Comparison of ENCODE assay signal across 10 cellular contexts in the genomic region with DNA sequence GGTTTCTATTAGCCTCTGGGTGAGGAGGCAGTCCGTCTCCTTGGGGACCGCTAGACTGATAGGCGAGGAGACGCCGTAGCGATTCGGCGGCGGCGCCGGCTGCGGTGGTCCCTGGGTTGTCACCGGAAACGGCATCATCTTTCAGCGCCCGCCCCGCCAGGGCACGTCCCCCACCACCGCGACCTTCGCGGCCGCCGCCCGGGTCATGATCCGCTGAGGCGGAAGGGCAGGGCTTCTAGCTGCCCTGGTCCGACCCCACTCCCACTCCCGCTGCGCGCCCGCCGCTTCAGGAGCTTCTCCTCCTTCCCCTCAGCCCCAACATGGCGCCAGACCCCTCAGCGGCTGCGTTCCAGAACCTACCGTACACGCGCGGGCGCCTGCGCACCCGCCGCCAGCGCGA. TPM values are rescaled to one million over a fixed set of nuclear protein-coding genes. Genes with fewer than 3 reads are reported as not detected.
A peak's percentile ranks its signal among the peaks of the same experiment; 100 is the strongest.
DNase-seq lines count a peak whose midpoint lies in the region; FAIRE-seq and TF ChIP-seq lines count a peak whose summit lies in the region.
"Had no signal": no experiment of that assay in that cellular context is flagged by ENCODE, and none has a peak within 500 bp of the region (broad histone marks: within the 10 kb centered on the region; RNA-seq: fewer than 3 reads in every experiment).

A gene (minus strand): TSS at position 358 of the 400 bp plus-strand sequence. CDS start 220 bp downstream, at position 138.

- TF ChIP-seq EP300 in tibial nerve (IDR thresholded peaks at IDR 0.05) = no peak

- TF ChIP-seq CTCF in choroid plexus epithelial cell (conservative IDR thresholded peaks at IDR 0.05; ENCODE audit: low read depth, low read length) (no peak), tibial nerve (IDR thresholded peaks at IDR 0.05) (no peak)

- H3K4me1 ChIP-seq in mesodermal cell (ENCODE audit: control insufficient read depth, insufficient read depth, low read length, poor library complexity, severe bottlenecking) (no peaks in the 10 kb centered on the region), tibial nerve (peaks cover 0 to 10% (median under 1%) of the 10 kb centered on the region in 4 donors), neuronal stem cell (ENCODE audit: control insufficient read depth in 2 of 2, insufficient read depth in 1 of 2, low read depth in 1 of 2, low read length in 2 of 2) (no peaks in the 10 kb centered on the region)
- H3K4me1 ChIP-seq: foreskin keratinocyte had no signal

- no peaks in the 10 kb centered on the region for H3K4me1 Mint-ChIP-seq in activated CD4-positive, alpha-beta T cell treated with anti-CD3 and anti-CD28 coated beads, Interleukin-2, amount 10 ng/mL, durations not matched to agents 7 days and 5 days

- H3K9me3 Mint-ChIP-seq in activated CD4-positive, alpha-beta T cell treated with anti-CD3 and anti-CD28 coated beads, Interleukin-2, amount 10 ng/mL, durations not matched to agents 7 days and 5 days = peaks cover 18% of the 10 kb centered on the region

- H2BK15ac ChIP-seq in neuronal stem cell (ENCODE audit: low read length) = no peak within 1 kb of the TSS

- peaks cover 5% of the 10 kb centered on the region for H3K36me3 Mint-ChIP-seq in activated CD4-positive, alpha-beta T cell treated with anti-CD3 and anti-CD28 coated beads, Interleukin-2, amount 10 ng/mL, durations not matched to agents 7 days and 5 days (ENCODE audit: low read depth)

- no peaks in the 10 kb centered on the region for H3K79me1 ChIP-seq in neuronal stem cell (ENCODE audit: low read depth, low read length)

- H3K36me3 ChIP-seq in mesodermal cell (ENCODE audit: control insufficient read depth, insufficient read depth, low read length) = no peaks in the 10 kb centered on the region
- no peaks in the 10 kb centered on the region for H3K36me3 ChIP-seq in tibial nerve
- no peaks in the 10 kb centered on the region for H3K36me3 ChIP-seq in neuronal stem cell (replicated peaks in 1 of 2; ENCODE audit: control insufficient read depth in 2 of 2, insufficient read depth in 2 of 2, low read length in 2 of 2)

- H2AFZ ChIP-seq in neuronal stem cell (ENCODE audit: low read length) = no peak within 1 kb of the TSS

- no peak within 1 kb of the TSS for H3K9ac ChIP-seq in neuronal stem cell (ENCODE audit: low read depth, low read length, poor library complexity)

- FAIRE-seq in HTR-8/SVneo (lab: Jason Lieb, UNC) = no peak
- FAIRE-seq: A204.1 had no signal

- 37 to 38% methylated on average over 41 to 46 of the region's 46 CpGs for WGBS in mesodermal cell (ENCODE audit: insufficient coverage in 2 of 2), 2 experiments
- 18 to 39% methylated on average over 26 to 31 of the region's 46 CpGs for WGBS in tibial nerve, 2 donors
- no CpG with 5 or more reads among the region's 46 CpGs for WGBS in neuronal stem cell (ENCODE audit: extremely low coverage in 2 of 2, insufficient read length in 2 of 2, insufficient replicate concordance in 1 of 2), 2 donors

- no peaks in the 10 kb centered on the region for H3K27me3 ChIP-seq in tibial nerve
- no peaks in the 10 kb centered on the region for H3K27me3 ChIP-seq in neuronal stem cell (ENCODE audit: control insufficient read depth in 3 of 3, insufficient read depth in 3 of 3, low read depth in 1 of 3, low read length in 3 of 3)

- H3K27me3 Mint-ChIP-seq in activated CD4-positive, alpha-beta T cell treated with anti-CD3 and anti-CD28 coated beads, Interleukin-2, amount 10 ng/mL, durations not matched to agents 7 days and 5 days = peaks cover 69% of the 10 kb centered on the region

- peak within 1 kb of the TSS; percentile 29 for H3K4me3 Mint-ChIP-seq in activated CD4-positive, alpha-beta T cell treated with anti-CD3 and anti-CD28 coated beads, Interleukin-2, amount 10 ng/mL, durations not matched to agents 7 days and 5 days

- H3K18ac ChIP-seq in neuronal stem cell (ENCODE audit: low read length) = no peak within 1 kb of the TSS

- H3K14ac ChIP-seq in neuronal stem cell (ENCODE audit: low read length) = no peak within 1 kb of the TSS

- no peak within 1 kb of the TSS for H3K27ac Mint-ChIP-seq in activated CD4-positive, alpha-beta T cell treated with anti-CD3 and anti-CD28 coated beads, Interleukin-2, amount 10 ng/mL, durations not matched to agents 7 days and 5 days

- DNase-seq in activated CD4-positive, alpha-beta T cell treated with anti-CD3 and anti-CD28 coated beads, Interleukin-2, amount 10 ng/mL, durations not matched to agents 7 days and 5 days = no peak
- no peak for DNase-seq in activated CD4-positive, alpha-beta T cell treated with anti-CD3 and anti-CD28 coated beads, Interleukin-2, amount 50 U/mL, for 4 hours
- DNase-seq in choroid plexus epithelial cell (ENCODE audit: low read depth) (no peak), tibial nerve (ENCODE audit: low spot score in 2 of 2) (no peak), HTR-8/SVneo (ENCODE audit: insufficient read length, low spot score) (no peak), NCI-H2081 (lab: John Stamatoyannopoulos, UW) (no peak), neuronal stem cell (ENCODE audit: low spot score) (no peak)
- DNase-seq: foreskin keratinocyte had no signal

- no peak within 1 kb of the TSS for H3K27ac ChIP-seq in mesodermal cell (ENCODE audit: low read depth, low read length, severe bottlenecking)
- peak within 1 kb of the TSS in 1 of 4 donors; percentile 51 for H3K27ac ChIP-seq in tibial nerve
- no peak within 1 kb of the TSS for H3K27ac ChIP-seq in neuronal stem cell (replicated peaks; ENCODE audit: low read length)
- H3K27ac ChIP-seq: foreskin keratinocyte had no signal

- H4K8ac ChIP-seq in neuronal stem cell (ENCODE audit: low read depth, low read length) = no peak within 1 kb of the TSS

- H3K4me2 ChIP-seq in neuronal stem cell (ENCODE audit: insufficient read depth, low read length, poor library complexity, severe bottlenecking) = no peak within 1 kb of the TSS

- no peak for TF ChIP-seq POLR2A in tibial nerve (IDR thresholded peaks at IDR 0.05)

- no peak within 1 kb of the TSS for H4K91ac ChIP-seq in neuronal stem cell (ENCODE audit: low read depth, low read length, poor library complexity)

- peak within 1 kb of the TSS; percentile 59 for H3K4me3 ChIP-seq in choroid plexus epithelial cell (ENCODE audit: low read depth, low read length)
- peak within 1 kb of the TSS; percentile 32 for H3K4me3 ChIP-seq in mesodermal cell (ENCODE audit: extremely low read depth, insufficient read depth, low read length, poor library complexity, severe bottlenecking)
- H3K4me3 ChIP-seq in tibial nerve = peak within 1 kb of the TSS; percentile 15 to 50 (median 30)
- H3K4me3 ChIP-seq in neuronal stem cell (ENCODE audit: low read length in 2 of 2) = peak within 1 kb of the TSS in 1 of 2 donors; percentile 35

- no peak within 1 kb of the TSS for H3K4ac ChIP-seq in neuronal stem cell (ENCODE audit: low read length)

- POLR2A ChIA-PET in activated CD4-positive, alpha-beta T cell treated with anti-CD3 and anti-CD28 coated beads, Interleukin-2, amount 10 ng/mL, durations not matched to agents 7 days and 5 days (lab: Charles Lee) = no interaction called here

- H3K23ac ChIP-seq in neuronal stem cell (ENCODE audit: low read depth, low read length, poor library complexity) = no peak within 1 kb of the TSS

- H2AK5ac ChIP-seq in neuronal stem cell (ENCODE audit: low read depth, low read length) = no peak within 1 kb of the TSS

- H2BK120ac ChIP-seq in neuronal stem cell (ENCODE audit: low read depth, low read length) = no peak within 1 kb of the TSS

- H2BK12ac ChIP-seq in neuronal stem cell (ENCODE audit: low read length) = no peak within 1 kb of the TSS

- CTCF ChIA-PET in activated CD4-positive, alpha-beta T cell treated with anti-CD3 and anti-CD28 coated beads, Interleukin-2, amount 10 ng/mL, durations not matched to agents 7 days and 5 days (lab: Charles Lee) = no interaction called here

- no peak within 1 kb of the TSS for H2BK5ac ChIP-seq in neuronal stem cell (ENCODE audit: low read length)

- peaks cover 10% of the 10 kb centered on the region for H3K9me3 ChIP-seq in mesodermal cell (ENCODE audit: control insufficient read depth, low read length)
- peaks cover 0 to 9% (median 0%) of the 10 kb centered on the region in 4 donors for H3K9me3 ChIP-seq in tibial nerve
- peaks cover 5 to 15% of the 10 kb centered on the region in 2 donors for H3K9me3 ChIP-seq in neuronal stem cell (replicated peaks in 1 of 2; ENCODE audit: control insufficient read depth in 2 of 2, insufficient read depth in 1 of 2, low read depth in 1 of 2, low read length in 2 of 2)

RNA-seq across cellular contexts. Expression of the gene that starts here (rescaled TPM):
- total RNA-seq in activated CD4-positive, alpha-beta T cell treated with anti-CD3 and anti-CD28 coated beads, Interleukin-2, amount 10 ng/mL, durations not matched to agents 7 days and 5 days = under 1 TPM in 1 of 2 experiments, not detected in 1; 0.05 TPM
- polyA plus RNA-seq in mesodermal cell (2013, experiment 1 of 2) = not detected
- polyA plus RNA-seq in mesodermal cell (2013, experiment 2 of 2) = 0.10 TPM
- total RNA-seq in tibial nerve = 1 to 10 TPM; 1.4 to 2.4 (median 1.8) TPM
- not detected for polyA plus RNA-seq in neuronal stem cell (2013, experiment 1 of 2)
- polyA plus RNA-seq in neuronal stem cell (2013, experiment 2 of 2) = 0.01 TPM
- total RNA-seq: foreskin keratinocyte had no signal
- polyA plus RNA-seq: foreskin keratinocyte had no signal
